ENCODE assay signal across 10 cellular contexts in genomic region chr10:52312999-52313349, GRCh38. TPM values are rescaled to one million over a fixed set of nuclear protein-coding genes. Genes with fewer than 3 reads are reported as not detected.
A peak's percentile ranks its signal among the peaks of the same experiment; 100 is the strongest.
DNase-seq lines count a peak whose midpoint lies in the region; ATAC-seq and TF ChIP-seq lines count a peak whose summit lies in the region.
"Had no signal": no experiment of that assay in that cellular context is flagged by ENCODE, and none has a peak within 500 bp of the region (broad histone marks: within the 10 kb centered on the region; RNA-seq: fewer than 3 reads in every experiment).

No MANE protein-coding gene starts in this region.

- H3K36me3 Mint-ChIP-seq in memory B cell = no peaks in the 10 kb centered on the region
- no peaks in the 10 kb centered on the region for H3K36me3 Mint-ChIP-seq in activated CD8-positive, alpha-beta T cell treated with anti-CD3 and anti-CD28 coated beads for 36 hours (ENCODE audit: low read depth)
- peaks cover 6% of the 10 kb centered on the region for H3K36me3 Mint-ChIP-seq in stimulated activated effector memory CD8-positive, alpha-beta T cell treated with anti-CD3 and anti-CD28 coated beads, Interleukin-12 subunit alpha, Interleukin-12 subunit beta, amount 100 ng/mL, for 72 hours

- H3K4me1 Mint-ChIP-seq in memory B cell = peaks cover 11% of the 10 kb centered on the region
- H3K4me1 Mint-ChIP-seq in activated CD8-positive, alpha-beta T cell treated with anti-CD3 and anti-CD28 coated beads for 36 hours (ENCODE audit: low read depth) = peaks cover 9% of the 10 kb centered on the region
- H3K4me1 Mint-ChIP-seq in stimulated activated effector memory CD8-positive, alpha-beta T cell treated with anti-CD3 and anti-CD28 coated beads, Interleukin-12 subunit alpha, Interleukin-12 subunit beta, amount 100 ng/mL, for 72 hours = no peaks in the 10 kb centered on the region

- no peak for TF ChIP-seq EP300 in transverse colon (IDR thresholded peaks at IDR 0.05; ENCODE audit: low read depth)

- H3K27ac ChIP-seq in cardiac muscle cell (no peak overlapping the region), right atrium auricular region (no peak overlapping the region), breast epithelium (no peak overlapping the region), transverse colon (no peak overlapping the region)
- H3K27ac ChIP-seq: C4-2B had no signal

- TF ChIP-seq POLR2A in breast epithelium (IDR thresholded peaks at IDR 0.05) = no peak
- no peak for TF ChIP-seq POLR2A in transverse colon (IDR thresholded peaks at IDR 0.05)

- H3K4me3 ChIP-seq in cardiac muscle cell = peak overlapping the region; percentile 55
- H3K4me3 ChIP-seq in right atrium auricular region = peak overlapping the region in 1 of 2 donors; percentile 46
- H3K4me3 ChIP-seq in breast epithelium = peak overlapping the region; percentile 54 to 73 (median 55)
- H3K4me3 ChIP-seq in transverse colon = peak overlapping the region in 3 of 4 donors; percentile 40 to 62 (median 40)

- H3K4me3 Mint-ChIP-seq in memory B cell = peak overlapping the region; percentile 84
- no peak overlapping the region for H3K4me3 Mint-ChIP-seq in activated CD8-positive, alpha-beta T cell treated with anti-CD3 and anti-CD28 coated beads for 36 hours
- no peak overlapping the region for H3K4me3 Mint-ChIP-seq in stimulated activated effector memory CD8-positive, alpha-beta T cell treated with anti-CD3 and anti-CD28 coated beads, Interleukin-12 subunit alpha, Interleukin-12 subunit beta, amount 100 ng/mL, for 72 hours

- H3K27me3 Mint-ChIP-seq in memory B cell = peaks cover 12% of the 10 kb centered on the region
- H3K27me3 Mint-ChIP-seq in activated CD8-positive, alpha-beta T cell treated with anti-CD3 and anti-CD28 coated beads for 36 hours = peaks cover 51% of the 10 kb centered on the region

- intact Hi-C loops in breast epithelium (cut with DNase I; ENCODE audit: low total_unique reads) (no loop called here), transverse colon (cut with DNase I; ENCODE audit: low total_unique reads) (loop anchor here (10.0 kb wide), 1 partner anchor 172 kb away; no protein-coding TSS in a partner anchor)
- intact Hi-C loops in activated CD8-positive, alpha-beta T cell treated with anti-CD3 and anti-CD28 coated beads for 36 hours (cut with micrococcal nuclease) = loop anchor here (10.0 kb wide), 1 partner anchor 282 kb away; no protein-coding TSS in a partner anchor

- H3K4me1 ChIP-seq in cardiac muscle cell (ENCODE audit: low read depth) (no peaks in the 10 kb centered on the region), right atrium auricular region (peaks cover 0 to 21% of the 10 kb centered on the region in 2 donors), breast epithelium (no peaks in the 10 kb centered on the region), transverse colon (peaks cover 6 to 30% (median 20%) of the 10 kb centered on the region in 4 donors)

- CTCF ChIA-PET in activated CD8-positive, alpha-beta T cell treated with anti-CD3 and anti-CD28 coated beads for 36 hours (lab: Charles Lee) = interaction anchor here (1.4 kb wide), 1 partner anchor 15 kb away, joined by 4 read pairs; no protein-coding TSS in a partner anchor

- no peaks in the 10 kb centered on the region for H3K9me3 ChIP-seq in cardiac muscle cell (ENCODE audit: low read depth)
- no peaks in the 10 kb centered on the region for H3K9me3 ChIP-seq in right atrium auricular region
- H3K9me3 ChIP-seq in breast epithelium = no peaks in the 10 kb centered on the region
- H3K9me3 ChIP-seq in transverse colon = no peaks in the 10 kb centered on the region

- in situ Hi-C loops in transverse colon (cut with MboI; ENCODE audit: low pct_ligation_motif_present in 1 of 4, low pct_unique_long_range_greater_than_20kb in 1 of 4, low sequenced_read_pairs in 3 of 4) = loop anchor here in 3 of 4 donors (10.0 kb wide), 2 partner anchors 172 to 182 kb away; no protein-coding TSS in a partner anchor

- H3K27me3 ChIP-seq in cardiac muscle cell (peaks cover 46% of the 10 kb centered on the region), right atrium auricular region (no peaks in the 10 kb centered on the region), breast epithelium (peaks cover 0 to 41% of the 10 kb centered on the region in 2 donors), transverse colon (peaks cover 75% of the 10 kb centered on the region)

- TF ChIP-seq CTCF in cardiac muscle cell (IDR thresholded peaks at IDR 0.05; ENCODE audit: low read depth, low read length) = no peak
- no peak for TF ChIP-seq CTCF in right atrium auricular region (IDR thresholded peaks at IDR 0.05)
- TF ChIP-seq CTCF in breast epithelium (IDR thresholded peaks at IDR 0.05) = no peak
- TF ChIP-seq CTCF in transverse colon (IDR thresholded peaks at IDR 0.05) = no peak
- no peak for TF ChIP-seq CTCF in activated CD8-positive, alpha-beta T cell treated with anti-CD3 and anti-CD28 coated beads for 36 hours (IDR thresholded peaks at IDR 0.05)

- WGBS in transverse colon (ENCODE audit: low coverage in 1 of 2), 2 donors = 0 to 16% methylated on average over 7 of the region's 7 CpGs

- DNase-seq in cardiac muscle cell (ENCODE audit: low read depth in 1 of 2, low spot score in 1 of 2) (peak in 1 of 2 donors; percentile 40), right atrium auricular region (ENCODE audit: low spot score) (no peak), breast epithelium (ENCODE audit: low spot score in 2 of 2) (no peak), memory B cell (ENCODE audit: low spot score in 2 of 2) (no peak), transverse colon (no peak)
- DNase-seq in activated CD8-positive, alpha-beta T cell treated with anti-CD3 and anti-CD28 coated beads for 36 hours = no peak
- no peak for DNase-seq in stimulated activated effector memory CD8-positive, alpha-beta T cell treated with anti-CD3 and anti-CD28 coated beads, Interleukin-12 subunit alpha, Interleukin-12 subunit beta, amount 100 ng/mL, for 72 hours (ENCODE audit: low spot score in 2 of 2)
- DNase-seq: NCI-H146 had no signal

- no peaks in the 10 kb centered on the region for H3K9me3 Mint-ChIP-seq in memory B cell
- no peaks in the 10 kb centered on the region for H3K9me3 Mint-ChIP-seq in activated CD8-positive, alpha-beta T cell treated with anti-CD3 and anti-CD28 coated beads for 36 hours
- H3K9me3 Mint-ChIP-seq in stimulated activated effector memory CD8-positive, alpha-beta T cell treated with anti-CD3 and anti-CD28 coated beads, Interleukin-12 subunit alpha, Interleukin-12 subunit beta, amount 100 ng/mL, for 72 hours = no peaks in the 10 kb centered on the region

- H3K27ac Mint-ChIP-seq in memory B cell = no peak overlapping the region
- no peak overlapping the region for H3K27ac Mint-ChIP-seq in activated CD8-positive, alpha-beta T cell treated with anti-CD3 and anti-CD28 coated beads for 36 hours
- H3K27ac Mint-ChIP-seq in stimulated activated effector memory CD8-positive, alpha-beta T cell treated with anti-CD3 and anti-CD28 coated beads, Interleukin-12 subunit alpha, Interleukin-12 subunit beta, amount 100 ng/mL, for 72 hours = no peak overlapping the region

- ATAC-seq in memory B cell (ENCODE audit: low read depth) = no peak
- no peak for ATAC-seq in activated CD8-positive, alpha-beta T cell treated with anti-CD3 and anti-CD28 coated beads for 36 hours
- no peak for ATAC-seq in HG03045 (IDR thresholded peaks at IDR 0.05; ENCODE audit: unreplicated experiment)
- no peak for ATAC-seq in stimulated activated effector memory CD8-positive, alpha-beta T cell treated with anti-CD3 and anti-CD28 coated beads, Interleukin-12 subunit alpha, Interleukin-12 subunit beta, amount 100 ng/mL, for 72 hours

- POLR2A ChIA-PET in activated CD8-positive, alpha-beta T cell treated with anti-CD3 and anti-CD28 coated beads for 36 hours (lab: Charles Lee) = no interaction called here

- H3K36me3 ChIP-seq in cardiac muscle cell (no peaks in the 10 kb centered on the region), right atrium auricular region (no peaks in the 10 kb centered on the region), breast epithelium (no peaks in the 10 kb centered on the region), transverse colon (no peaks in the 10 kb centered on the region)

RNA-seq across cellular contexts. Expression of gene DKK1, which starts 1.1 kb away (rescaled TPM):
- 3.2 and 6.0 TPM in 2 replicates for total RNA-seq in cardiac muscle cell
- polyA plus RNA-seq in cardiac muscle cell = 6.7 and 11.1 TPM in 2 replicates
- total RNA-seq in right atrium auricular region = 1 to 10 TPM in 1 of 2 donors, not detected in 1; 3.7 TPM
- 100 to 1,000 TPM in 1 of 3 donors, 1 to 10 TPM in 2; 2.0 to 142 (median 3.3) TPM for total RNA-seq in breast epithelium
- total RNA-seq in transverse colon = under 1 TPM in 1 of 4 donors, not detected in 3; 0.27 TPM
- not detected for total RNA-seq in activated CD8-positive, alpha-beta T cell treated with anti-CD3 and anti-CD28 coated beads for 36 hours
